7 cellular contexts compared by ENCODE assay signal in the genomic region with DNA sequence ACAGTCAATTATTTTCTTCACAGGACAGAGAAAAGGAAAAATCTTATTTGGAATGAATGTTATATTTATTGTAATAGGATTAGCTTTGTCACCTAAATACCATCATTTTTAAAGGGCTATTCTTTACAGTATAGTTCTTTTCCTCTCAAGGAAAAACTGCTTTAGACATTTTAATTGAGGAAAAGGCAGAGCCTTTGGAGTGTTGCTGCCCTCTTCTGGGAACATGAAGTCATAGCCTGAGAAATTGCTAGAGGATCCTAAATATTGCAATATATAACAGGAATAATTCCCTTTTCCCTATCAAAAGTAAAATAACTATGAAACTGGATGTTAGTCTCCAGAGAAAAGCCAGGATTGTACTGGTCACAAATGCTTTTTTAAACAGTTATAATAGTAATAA.
DNase-seq lines count a peak whose midpoint lies in the region; ATAC-seq, FAIRE-seq and TF ChIP-seq lines count a peak whose summit lies in the region.
"Not testable (repeated sequence)": the region's sequence is repeated elsewhere in the genome, so short reads cannot be mapped to it uniquely, and the experiment has no call there.

No MANE protein-coding gene starts in this region.

- H3K27ac ChIP-seq in HCT116 (ENCODE audit: low read depth, low read length); RWPE2 (ENCODE audit: poor library complexity, severe bottlenecking); body of pancreas; right lobe of liver; pancreas; upper lobe of left lung: not testable (repeated sequence)

- H3K4me2 ChIP-seq in HCT116 (ENCODE audit: low read length): not testable (repeated sequence)

- H3K27me3 ChIP-seq in HCT116 (ENCODE audit: insufficient read depth, low read length); RWPE2 (ENCODE audit: insufficient read depth, poor library complexity, severe bottlenecking); body of pancreas; right lobe of liver; pancreas; upper lobe of left lung: not testable (repeated sequence)

- CTCF ChIA-PET in HCT116 (lab: Charles Lee): not testable (repeated sequence)

- POLR2A ChIA-PET in HCT116 (lab: Charles Lee): not testable (repeated sequence)

- RAD21 ChIA-PET in HCT116 (lab: Charles Lee; ENCODE audit: low non-redundant PET in 1 of 2, low total read pairs in 2 of 2, uncharacterized antibody in 2 of 2, unreplicated experiment in 2 of 2): not testable (repeated sequence)

- H3K36me3 ChIP-seq in HCT116 (ENCODE audit: control insufficient read depth in 1 of 2, insufficient read depth in 2 of 2, low read length in 2 of 2); RWPE2 (ENCODE audit: low read depth); body of pancreas (replicated peaks in 1 of 2; ENCODE audit: insufficient read depth in 1 of 2, low read depth in 2 of 2); right lobe of liver; pancreas; upper lobe of left lung: not testable (repeated sequence)

- TF ChIP-seq POLR2A in HCT116 (IDR thresholded peaks at IDR 0.05; ENCODE audit: borderline replicate concordance, extremely low read depth, insufficient read depth, insufficient read length); body of pancreas (IDR thresholded peaks at IDR 0.05); right lobe of liver (IDR thresholded peaks at IDR 0.05); upper lobe of left lung (IDR thresholded peaks at IDR 0.05): not testable (repeated sequence)

- intact Hi-C loops in HCT116 (cut with micrococcal nuclease); body of pancreas (cut with DNase I); left ventricle myocardium superior (cut with micrococcal nuclease); right lobe of liver (cut with DNase I); pancreas (cut with DNase I): not testable (repeated sequence)

- FAIRE-seq in pancreas (lab: Jason Lieb, UNC): not testable (repeated sequence)

- H3K79me2 ChIP-seq in HCT116 (ENCODE audit: insufficient read depth, low read length): not testable (repeated sequence)

- not testable (repeated sequence) for H3K4me3 ChIP-seq in HCT116 (replicated peaks in 1 of 2; ENCODE audit: low read depth in 1 of 2, low read length in 2 of 2); RWPE2 (ENCODE audit: severe bottlenecking); body of pancreas; right lobe of liver; pancreas; upper lobe of left lung

- not testable (repeated sequence) for DNase-seq in HCT116 (ENCODE audit: low read depth, low spot score); RWPE2 (ENCODE audit: low spot score); body of pancreas; left ventricle myocardium superior; right lobe of liver; pancreas; upper lobe of left lung

- TF ChIP-seq CTCF in HCT116 (IDR thresholded peaks at IDR 0.05 in 2 of 3, conservative IDR thresholded peaks at IDR 0.05 in 1 of 3; ENCODE audit: borderline replicate concordance in 1 of 3, insufficient read depth in 1 of 3, low read depth in 2 of 3, low read length in 2 of 3); RWPE2 (IDR thresholded peaks at IDR 0.05; ENCODE audit: poor library complexity, severe bottlenecking); body of pancreas (IDR thresholded peaks at IDR 0.05); right lobe of liver (IDR thresholded peaks at IDR 0.05); pancreas (IDR thresholded peaks at IDR 0.05); upper lobe of left lung (IDR thresholded peaks at IDR 0.05): not testable (repeated sequence)

- ATAC-seq in HCT116 (peak; percentile 67), RWPE2 (ENCODE audit: low read depth) (0 out of 3 replicates have a peak, but pooled peaks have one; percentile 37), body of pancreas (peak; percentile 79), left ventricle myocardium superior (peak; percentile 26), right lobe of liver (peak; percentile 68 to 79 (median 74)), pancreas (peak; percentile 69 to 85 (median 78)), upper lobe of left lung (ENCODE audit: low FRiP score in 2 of 2) (peak; percentile 71 to 73)

- not testable (repeated sequence) for TF ChIP-seq EP300 in upper lobe of left lung (IDR thresholded peaks at IDR 0.05)

- not testable (repeated sequence) for TF ChIP-seq RAD21 in HCT116 (IDR thresholded peaks at IDR 0.05; ENCODE audit: low read depth)

- H3K9me3 ChIP-seq in HCT116 (ENCODE audit: control insufficient read depth in 1 of 2, insufficient read depth in 1 of 2, low read depth in 1 of 2, low read length in 2 of 2); RWPE2 (ENCODE audit: severe bottlenecking); body of pancreas; right lobe of liver; pancreas; upper lobe of left lung: not testable (repeated sequence)

- not testable (repeated sequence) for H2AFZ ChIP-seq in HCT116 (ENCODE audit: low read depth, low read length, poor library complexity, severe bottlenecking)

- not testable (repeated sequence) for H4K20me1 ChIP-seq in HCT116 (ENCODE audit: insufficient read depth)

- not testable (repeated sequence) for H3K9ac ChIP-seq in HCT116 (ENCODE audit: low read length)

- not testable (repeated sequence) for BruUV-seq in HCT116 (replicated peaks; lab: Mats Ljungman, UMichigan)

- H3K9me2 ChIP-seq in HCT116 (ENCODE audit: insufficient read depth): not testable (repeated sequence)

- not testable (repeated sequence) for H3K4me1 ChIP-seq in HCT116 (ENCODE audit: control insufficient read depth in 1 of 2, insufficient read depth in 2 of 2, low read length in 2 of 2); RWPE2 (ENCODE audit: insufficient read depth, poor library complexity, severe bottlenecking); body of pancreas; right lobe of liver; pancreas; upper lobe of left lung

Comparison
In these comparisons a context has a peak if more than half of its experiments do, and no peak if none do; other contexts are left out.
1. ATAC-seq: peak in every context shown above with its lines; median percentile 79 in body of pancreas; 78 in pancreas; 74 in right lobe of liver; 72 in upper lobe of left lung; 67 in HCT116; 37 in RWPE2; 26 in left ventricle myocardium superior.